In the genomic region with DNA sequence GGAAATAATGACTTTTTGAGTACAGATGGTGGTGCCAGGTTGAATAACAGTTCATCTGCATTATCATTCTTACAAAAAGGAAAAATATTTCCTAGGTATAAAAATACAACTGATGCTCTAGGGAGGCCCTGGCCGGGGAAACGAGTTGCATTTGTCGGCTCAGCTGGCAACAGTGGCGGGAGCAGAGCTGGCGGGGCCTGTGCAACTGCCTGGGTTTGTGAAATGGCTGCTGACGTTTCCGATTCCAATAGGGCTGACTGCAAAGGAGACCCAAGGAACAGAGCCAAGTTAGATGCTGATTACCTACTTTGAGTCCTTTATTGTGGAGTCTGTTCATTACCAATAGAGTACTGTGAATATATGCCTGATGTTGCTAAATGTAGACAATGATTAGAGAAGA, we compare ENCODE assay signal across 1 cellular context.
TF ChIP-seq lines count a peak whose summit lies in the region.

No MANE protein-coding gene starts in this region.

TF ChIP-seq in WTC11, 78 proteins besides CTCF, POLR2A, EP300 and RAD21 (continued from another document):
- TF ChIP-seq, protein P1, sequence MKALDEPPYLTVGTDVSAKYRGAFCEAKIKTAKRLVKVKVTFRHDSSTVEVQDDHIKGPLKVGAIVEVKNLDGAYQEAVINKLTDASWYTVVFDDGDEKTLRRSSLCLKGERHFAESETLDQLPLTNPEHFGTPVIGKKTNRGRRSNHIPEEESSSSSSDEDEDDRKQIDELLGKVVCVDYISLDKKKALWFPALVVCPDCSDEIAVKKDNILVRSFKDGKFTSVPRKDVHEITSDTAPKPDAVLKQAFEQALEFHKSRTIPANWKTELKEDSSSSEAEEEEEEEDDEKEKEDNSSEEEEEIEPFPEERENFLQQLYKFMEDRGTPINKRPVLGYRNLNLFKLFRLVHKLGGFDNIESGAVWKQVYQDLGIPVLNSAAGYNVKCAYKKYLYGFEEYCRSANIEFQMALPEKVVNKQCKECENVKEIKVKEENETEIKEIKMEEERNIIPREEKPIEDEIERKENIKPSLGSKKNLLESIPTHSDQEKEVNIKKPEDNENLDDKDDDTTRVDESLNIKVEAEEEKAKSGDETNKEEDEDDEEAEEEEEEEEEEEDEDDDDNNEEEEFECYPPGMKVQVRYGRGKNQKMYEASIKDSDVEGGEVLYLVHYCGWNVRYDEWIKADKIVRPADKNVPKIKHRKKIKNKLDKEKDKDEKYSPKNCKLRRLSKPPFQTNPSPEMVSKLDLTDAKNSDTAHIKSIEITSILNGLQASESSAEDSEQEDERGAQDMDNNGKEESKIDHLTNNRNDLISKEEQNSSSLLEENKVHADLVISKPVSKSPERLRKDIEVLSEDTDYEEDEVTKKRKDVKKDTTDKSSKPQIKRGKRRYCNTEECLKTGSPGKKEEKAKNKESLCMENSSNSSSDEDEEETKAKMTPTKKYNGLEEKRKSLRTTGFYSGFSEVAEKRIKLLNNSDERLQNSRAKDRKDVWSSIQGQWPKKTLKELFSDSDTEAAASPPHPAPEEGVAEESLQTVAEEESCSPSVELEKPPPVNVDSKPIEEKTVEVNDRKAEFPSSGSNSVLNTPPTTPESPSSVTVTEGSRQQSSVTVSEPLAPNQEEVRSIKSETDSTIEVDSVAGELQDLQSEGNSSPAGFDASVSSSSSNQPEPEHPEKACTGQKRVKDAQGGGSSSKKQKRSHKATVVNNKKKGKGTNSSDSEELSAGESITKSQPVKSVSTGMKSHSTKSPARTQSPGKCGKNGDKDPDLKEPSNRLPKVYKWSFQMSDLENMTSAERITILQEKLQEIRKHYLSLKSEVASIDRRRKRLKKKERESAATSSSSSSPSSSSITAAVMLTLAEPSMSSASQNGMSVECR (CRISPR knock-in tag; IDR thresholded peaks at IDR 0.05; ENCODE audit: borderline replicate concordance) = no peak
- TF ChIP-seq TEAD4 (CRISPR knock-in tag; IDR thresholded peaks at IDR 0.05) (no peak), KAT7 (CRISPR knock-in tag; IDR thresholded peaks at IDR 0.05; ENCODE audit: borderline replicate concordance) (no peak), CREB1 (CRISPR knock-in tag; IDR thresholded peaks at IDR 0.05) (no peak)
- TF ChIP-seq, protein P2, sequence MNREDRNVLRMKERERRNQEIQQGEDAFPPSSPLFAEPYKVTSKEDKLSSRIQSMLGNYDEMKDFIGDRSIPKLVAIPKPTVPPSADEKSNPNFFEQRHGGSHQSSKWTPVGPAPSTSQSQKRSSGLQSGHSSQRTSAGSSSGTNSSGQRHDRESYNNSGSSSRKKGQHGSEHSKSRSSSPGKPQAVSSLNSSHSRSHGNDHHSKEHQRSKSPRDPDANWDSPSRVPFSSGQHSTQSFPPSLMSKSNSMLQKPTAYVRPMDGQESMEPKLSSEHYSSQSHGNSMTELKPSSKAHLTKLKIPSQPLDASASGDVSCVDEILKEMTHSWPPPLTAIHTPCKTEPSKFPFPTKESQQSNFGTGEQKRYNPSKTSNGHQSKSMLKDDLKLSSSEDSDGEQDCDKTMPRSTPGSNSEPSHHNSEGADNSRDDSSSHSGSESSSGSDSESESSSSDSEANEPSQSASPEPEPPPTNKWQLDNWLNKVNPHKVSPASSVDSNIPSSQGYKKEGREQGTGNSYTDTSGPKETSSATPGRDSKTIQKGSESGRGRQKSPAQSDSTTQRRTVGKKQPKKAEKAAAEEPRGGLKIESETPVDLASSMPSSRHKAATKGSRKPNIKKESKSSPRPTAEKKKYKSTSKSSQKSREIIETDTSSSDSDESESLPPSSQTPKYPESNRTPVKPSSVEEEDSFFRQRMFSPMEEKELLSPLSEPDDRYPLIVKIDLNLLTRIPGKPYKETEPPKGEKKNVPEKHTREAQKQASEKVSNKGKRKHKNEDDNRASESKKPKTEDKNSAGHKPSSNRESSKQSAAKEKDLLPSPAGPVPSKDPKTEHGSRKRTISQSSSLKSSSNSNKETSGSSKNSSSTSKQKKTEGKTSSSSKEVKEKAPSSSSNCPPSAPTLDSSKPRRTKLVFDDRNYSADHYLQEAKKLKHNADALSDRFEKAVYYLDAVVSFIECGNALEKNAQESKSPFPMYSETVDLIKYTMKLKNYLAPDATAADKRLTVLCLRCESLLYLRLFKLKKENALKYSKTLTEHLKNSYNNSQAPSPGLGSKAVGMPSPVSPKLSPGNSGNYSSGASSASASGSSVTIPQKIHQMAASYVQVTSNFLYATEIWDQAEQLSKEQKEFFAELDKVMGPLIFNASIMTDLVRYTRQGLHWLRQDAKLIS (CRISPR knock-in tag; IDR thresholded peaks at IDR 0.05; ENCODE audit: borderline replicate concordance) = no peak
- TF ChIP-seq, protein P3, sequence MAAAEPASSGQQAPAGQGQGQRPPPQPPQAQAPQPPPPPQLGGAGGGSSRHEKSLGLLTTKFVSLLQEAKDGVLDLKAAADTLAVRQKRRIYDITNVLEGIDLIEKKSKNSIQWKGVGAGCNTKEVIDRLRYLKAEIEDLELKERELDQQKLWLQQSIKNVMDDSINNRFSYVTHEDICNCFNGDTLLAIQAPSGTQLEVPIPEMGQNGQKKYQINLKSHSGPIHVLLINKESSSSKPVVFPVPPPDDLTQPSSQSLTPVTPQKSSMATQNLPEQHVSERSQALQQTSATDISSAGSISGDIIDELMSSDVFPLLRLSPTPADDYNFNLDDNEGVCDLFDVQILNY (CRISPR knock-in tag; IDR thresholded peaks at IDR 0.05) = no peak
TF ChIP-seq in WTC11: peak in this region for 0.
